1 cellular context compared by ENCODE assay signal in the genomic region with DNA sequence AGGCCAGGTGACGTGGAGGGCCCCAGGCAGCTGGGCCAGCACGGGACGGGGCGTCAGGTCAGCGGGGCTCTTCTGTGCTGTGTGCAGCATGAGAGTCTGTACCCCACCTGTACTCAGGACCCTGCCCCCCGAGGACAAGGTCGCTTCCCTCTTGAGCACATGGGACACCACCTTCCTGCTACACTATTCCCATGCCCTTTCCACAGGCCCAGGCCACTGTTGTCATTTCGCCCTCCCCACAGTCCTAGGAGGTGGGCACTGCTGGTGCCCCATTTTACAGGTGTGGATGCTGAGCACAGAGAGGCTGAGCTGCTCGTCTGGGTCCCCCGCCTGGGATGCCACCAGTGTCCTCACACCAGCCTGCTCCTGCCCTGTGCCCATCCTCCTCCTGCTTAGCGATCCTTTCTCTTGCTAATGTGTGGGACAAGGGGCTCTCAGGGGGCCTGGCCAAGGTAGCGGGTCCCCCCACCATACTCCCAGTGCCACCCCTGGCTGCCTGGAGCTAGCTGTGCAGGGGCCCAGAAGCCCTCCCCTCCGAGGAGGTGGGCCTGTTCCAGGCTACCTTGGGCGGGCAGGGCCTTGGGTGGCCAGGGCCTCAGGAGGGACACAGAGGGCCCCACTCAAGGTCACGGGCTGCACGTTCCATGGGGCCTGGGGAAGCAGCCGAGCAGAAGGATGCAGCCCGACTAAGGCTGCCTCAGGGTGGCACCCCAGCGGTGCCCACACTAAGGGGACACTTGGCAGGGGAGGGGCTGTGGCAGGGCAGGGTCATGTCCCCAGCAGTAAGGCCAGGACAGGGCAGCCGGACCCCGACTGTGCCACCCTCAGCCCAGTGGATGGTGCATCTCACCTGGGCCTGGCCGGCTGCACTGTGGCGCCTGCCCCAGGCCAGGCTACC.
TF ChIP-seq lines count a peak whose summit lies in the region.

No MANE protein-coding gene starts in this region.

TF ChIP-seq in HepG2, 621 proteins besides CTCF, POLR2A, EP300 and RAD21 (continued from another document and continues in another):
- TF ChIP-seq, protein P1, sequence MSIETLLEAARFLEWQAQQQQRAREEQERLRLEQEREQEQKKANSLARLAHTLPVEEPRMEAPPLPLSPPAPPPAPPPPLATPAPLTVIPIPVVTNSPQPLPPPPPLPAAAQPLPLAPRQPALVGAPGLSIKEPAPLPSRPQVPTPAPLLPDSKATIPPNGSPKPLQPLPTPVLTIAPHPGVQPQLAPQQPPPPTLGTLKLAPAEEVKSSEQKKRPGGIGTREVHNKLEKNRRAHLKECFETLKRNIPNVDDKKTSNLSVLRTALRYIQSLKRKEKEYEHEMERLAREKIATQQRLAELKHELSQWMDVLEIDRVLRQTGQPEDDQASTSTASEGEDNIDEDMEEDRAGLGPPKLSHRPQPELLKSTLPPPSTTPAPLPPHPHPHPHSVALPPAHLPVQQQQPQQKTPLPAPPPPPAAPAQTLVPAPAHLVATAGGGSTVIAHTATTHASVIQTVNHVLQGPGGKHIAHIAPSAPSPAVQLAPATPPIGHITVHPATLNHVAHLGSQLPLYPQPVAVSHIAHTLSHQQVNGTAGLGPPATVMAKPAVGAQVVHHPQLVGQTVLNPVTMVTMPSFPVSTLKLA (IDR thresholded peaks at IDR 0.05): no peak
- TF ChIP-seq HNRNPL (IDR thresholded peaks at IDR 0.05; ENCODE audit: low read depth, low read length) (peak; percentile 99), NCOA5 (CRISPR knock-in tag; IDR thresholded peaks at IDR 0.05) (no peak), BCL6 (CRISPR knock-in tag; IDR thresholded peaks at IDR 0.05) (no peak), FOXA3 (CRISPR knock-in tag; IDR thresholded peaks at IDR 0.05) (peak; percentile 13; the same call in 1 of the 2 replicates), NRL (CRISPR knock-in tag; IDR thresholded peaks at IDR 0.05; ENCODE audit: borderline replicate concordance) (0 out of 2 replicates have a peak, but pooled peaks have one; percentile 25), ZBTB38 (CRISPR knock-in tag; IDR thresholded peaks at IDR 0.05) (peak; percentile 15; the same call in 1 of the 2 replicates), ZNF775 (CRISPR knock-in tag; IDR thresholded peaks at IDR 0.05; ENCODE audit: borderline replicate concordance) (no peak), JUNB (CRISPR knock-in tag; IDR thresholded peaks at IDR 0.05; ENCODE audit: borderline replicate concordance) (no peak), CBFB (CRISPR knock-in tag; IDR thresholded peaks at IDR 0.05) (0 out of 2 replicates have a peak, but pooled peaks have one; percentile 31), SOX5 (CRISPR knock-in tag; IDR thresholded peaks at IDR 0.05; ENCODE audit: borderline replicate concordance) (peak; percentile 41; the same call in 1 of the 2 replicates), RXRB (CRISPR knock-in tag; IDR thresholded peaks at IDR 0.05; ENCODE audit: borderline replicate concordance) (peak; percentile 51; the same call in 1 of the 2 replicates), SCMH1 (CRISPR knock-in tag; IDR thresholded peaks at IDR 0.05; ENCODE audit: borderline replicate concordance) (no peak), YEATS2 (CRISPR knock-in tag; IDR thresholded peaks at IDR 0.05; ENCODE audit: borderline replicate concordance) (peak; percentile 26; the same call in 1 of the 2 replicates), ZNF772 (CRISPR knock-in tag; IDR thresholded peaks at IDR 0.05) (0 out of 2 replicates have a peak, but pooled peaks have one; percentile 66), ZNF124 (CRISPR knock-in tag; IDR thresholded peaks at IDR 0.05) (no peak), MED8 (CRISPR knock-in tag; IDR thresholded peaks at IDR 0.05; ENCODE audit: insufficient replicate concordance) (peak; percentile 40), GATAD2A (CRISPR knock-in tag; IDR thresholded peaks at IDR 0.05) (peak; percentile 58), HNRNPLL (IDR thresholded peaks at IDR 0.05; ENCODE audit: low read depth, low read length, poor library complexity, severe bottlenecking) (peak; percentile 26), ZNF572 (CRISPR knock-in tag; IDR thresholded peaks at IDR 0.05) (0 out of 2 replicates have a peak, but pooled peaks have one; percentile 15), ZNF431 (CRISPR knock-in tag; IDR thresholded peaks at IDR 0.05; ENCODE audit: borderline replicate concordance, low read depth) (0 out of 2 replicates have a peak, but pooled peaks have one; percentile 13), ZNF629 (CRISPR knock-in tag; conservative IDR thresholded peaks at IDR 0.05) (0 out of 2 replicates have a peak, but pooled peaks have one; percentile 25), ZSCAN12 (CRISPR knock-in tag; IDR thresholded peaks at IDR 0.05) (no peak), TMF1 (CRISPR knock-in tag; IDR thresholded peaks at IDR 0.05; ENCODE audit: low read depth) (0 out of 2 replicates have a peak, but pooled peaks have one; percentile 59)
- TF ChIP-seq, protein P2, sequence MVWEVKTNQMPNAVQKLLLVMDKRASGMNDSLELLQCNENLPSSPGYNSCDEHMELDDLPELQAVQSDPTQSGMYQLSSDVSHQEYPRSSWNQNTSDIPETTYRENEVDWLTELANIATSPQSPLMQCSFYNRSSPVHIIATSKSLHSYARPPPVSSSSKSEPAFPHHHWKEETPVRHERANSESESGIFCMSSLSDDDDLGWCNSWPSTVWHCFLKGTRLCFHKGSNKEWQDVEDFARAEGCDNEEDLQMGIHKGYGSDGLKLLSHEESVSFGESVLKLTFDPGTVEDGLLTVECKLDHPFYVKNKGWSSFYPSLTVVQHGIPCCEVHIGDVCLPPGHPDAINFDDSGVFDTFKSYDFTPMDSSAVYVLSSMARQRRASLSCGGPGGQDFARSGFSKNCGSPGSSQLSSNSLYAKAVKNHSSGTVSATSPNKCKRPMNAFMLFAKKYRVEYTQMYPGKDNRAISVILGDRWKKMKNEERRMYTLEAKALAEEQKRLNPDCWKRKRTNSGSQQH (CRISPR knock-in tag; IDR thresholded peaks at IDR 0.05; ENCODE audit: low read depth): no peak
- TF ChIP-seq, protein P3, sequence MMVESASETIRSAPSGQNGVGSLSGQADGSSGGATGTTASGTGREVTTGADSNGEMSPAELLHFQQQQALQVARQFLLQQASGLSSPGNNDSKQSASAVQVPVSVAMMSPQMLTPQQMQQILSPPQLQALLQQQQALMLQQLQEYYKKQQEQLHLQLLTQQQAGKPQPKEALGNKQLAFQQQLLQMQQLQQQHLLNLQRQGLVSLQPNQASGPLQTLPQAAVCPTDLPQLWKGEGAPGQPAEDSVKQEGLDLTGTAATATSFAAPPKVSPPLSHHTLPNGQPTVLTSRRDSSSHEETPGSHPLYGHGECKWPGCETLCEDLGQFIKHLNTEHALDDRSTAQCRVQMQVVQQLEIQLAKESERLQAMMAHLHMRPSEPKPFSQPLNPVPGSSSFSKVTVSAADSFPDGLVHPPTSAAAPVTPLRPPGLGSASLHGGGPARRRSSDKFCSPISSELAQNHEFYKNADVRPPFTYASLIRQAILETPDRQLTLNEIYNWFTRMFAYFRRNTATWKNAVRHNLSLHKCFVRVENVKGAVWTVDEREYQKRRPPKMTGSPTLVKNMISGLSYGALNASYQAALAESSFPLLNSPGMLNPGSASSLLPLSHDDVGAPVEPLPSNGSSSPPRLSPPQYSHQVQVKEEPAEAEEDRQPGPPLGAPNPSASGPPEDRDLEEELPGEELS (CRISPR knock-in tag; IDR thresholded peaks at IDR 0.05): peak; percentile 20; the same call in 1 of the 2 replicates
- TF ChIP-seq, protein P4, sequence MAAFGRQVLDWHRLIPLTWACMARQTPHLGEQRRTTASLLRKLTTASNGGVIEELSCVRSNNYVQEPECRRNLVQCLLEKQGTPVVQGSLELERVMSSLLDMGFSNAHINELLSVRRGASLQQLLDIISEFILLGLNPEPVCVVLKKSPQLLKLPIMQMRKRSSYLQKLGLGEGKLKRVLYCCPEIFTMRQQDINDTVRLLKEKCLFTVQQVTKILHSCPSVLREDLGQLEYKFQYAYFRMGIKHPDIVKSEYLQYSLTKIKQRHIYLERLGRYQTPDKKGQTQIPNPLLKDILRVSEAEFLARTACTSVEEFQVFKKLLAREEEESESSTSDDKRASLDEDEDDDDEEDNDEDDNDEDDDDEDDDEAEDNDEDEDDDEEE (CRISPR knock-in tag; IDR thresholded peaks at IDR 0.05): 0 out of 2 replicates have a peak, but pooled peaks have one; percentile 28
- TF ChIP-seq, protein P5, sequence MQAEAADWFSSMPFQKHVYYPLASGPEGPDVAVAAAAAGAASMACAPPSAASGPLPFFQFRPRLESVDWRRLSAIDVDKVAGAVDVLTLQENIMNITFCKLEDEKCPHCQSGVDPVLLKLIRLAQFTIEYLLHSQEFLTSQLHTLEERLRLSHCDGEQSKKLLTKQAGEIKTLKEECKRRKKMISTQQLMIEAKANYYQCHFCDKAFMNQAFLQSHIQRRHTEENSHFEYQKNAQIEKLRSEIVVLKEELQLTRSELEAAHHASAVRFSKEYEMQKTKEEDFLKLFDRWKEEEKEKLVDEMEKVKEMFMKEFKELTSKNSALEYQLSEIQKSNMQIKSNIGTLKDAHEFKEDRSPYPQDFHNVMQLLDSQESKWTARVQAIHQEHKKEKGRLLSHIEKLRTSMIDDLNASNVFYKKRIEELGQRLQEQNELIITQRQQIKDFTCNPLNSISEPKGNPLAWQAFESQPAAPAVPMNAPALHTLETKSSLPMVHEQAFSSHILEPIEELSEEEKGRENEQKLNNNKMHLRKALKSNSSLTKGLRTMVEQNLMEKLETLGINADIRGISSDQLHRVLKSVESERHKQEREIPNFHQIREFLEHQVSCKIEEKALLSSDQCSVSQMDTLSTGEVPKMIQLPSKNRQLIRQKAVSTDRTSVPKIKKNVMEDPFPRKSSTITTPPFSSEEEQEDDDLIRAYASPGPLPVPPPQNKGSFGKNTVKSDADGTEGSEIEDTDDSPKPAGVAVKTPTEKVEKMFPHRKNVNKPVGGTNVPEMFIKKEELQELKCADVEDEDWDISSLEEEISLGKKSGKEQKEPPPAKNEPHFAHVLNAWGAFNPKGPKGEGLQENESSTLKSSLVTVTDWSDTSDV (CRISPR knock-in tag; IDR thresholded peaks at IDR 0.05): peak; percentile 66; the same call in 1 of the 2 replicates
- TF ChIP-seq, protein P6, sequence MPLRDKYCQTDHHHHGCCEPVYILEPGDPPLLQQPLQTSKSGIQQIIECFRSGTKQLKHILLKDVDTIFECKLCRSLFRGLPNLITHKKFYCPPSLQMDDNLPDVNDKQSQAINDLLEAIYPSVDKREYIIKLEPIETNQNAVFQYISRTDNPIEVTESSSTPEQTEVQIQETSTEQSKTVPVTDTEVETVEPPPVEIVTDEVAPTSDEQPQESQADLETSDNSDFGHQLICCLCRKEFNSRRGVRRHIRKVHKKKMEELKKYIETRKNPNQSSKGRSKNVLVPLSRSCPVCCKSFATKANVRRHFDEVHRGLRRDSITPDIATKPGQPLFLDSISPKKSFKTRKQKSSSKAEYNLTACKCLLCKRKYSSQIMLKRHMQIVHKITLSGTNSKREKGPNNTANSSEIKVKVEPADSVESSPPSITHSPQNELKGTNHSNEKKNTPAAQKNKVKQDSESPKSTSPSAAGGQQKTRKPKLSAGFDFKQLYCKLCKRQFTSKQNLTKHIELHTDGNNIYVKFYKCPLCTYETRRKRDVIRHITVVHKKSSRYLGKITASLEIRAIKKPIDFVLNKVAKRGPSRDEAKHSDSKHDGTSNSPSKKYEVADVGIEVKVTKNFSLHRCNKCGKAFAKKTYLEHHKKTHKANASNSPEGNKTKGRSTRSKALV (CRISPR knock-in tag; IDR thresholded peaks at IDR 0.05): no peak
- TF ChIP-seq, protein P7, sequence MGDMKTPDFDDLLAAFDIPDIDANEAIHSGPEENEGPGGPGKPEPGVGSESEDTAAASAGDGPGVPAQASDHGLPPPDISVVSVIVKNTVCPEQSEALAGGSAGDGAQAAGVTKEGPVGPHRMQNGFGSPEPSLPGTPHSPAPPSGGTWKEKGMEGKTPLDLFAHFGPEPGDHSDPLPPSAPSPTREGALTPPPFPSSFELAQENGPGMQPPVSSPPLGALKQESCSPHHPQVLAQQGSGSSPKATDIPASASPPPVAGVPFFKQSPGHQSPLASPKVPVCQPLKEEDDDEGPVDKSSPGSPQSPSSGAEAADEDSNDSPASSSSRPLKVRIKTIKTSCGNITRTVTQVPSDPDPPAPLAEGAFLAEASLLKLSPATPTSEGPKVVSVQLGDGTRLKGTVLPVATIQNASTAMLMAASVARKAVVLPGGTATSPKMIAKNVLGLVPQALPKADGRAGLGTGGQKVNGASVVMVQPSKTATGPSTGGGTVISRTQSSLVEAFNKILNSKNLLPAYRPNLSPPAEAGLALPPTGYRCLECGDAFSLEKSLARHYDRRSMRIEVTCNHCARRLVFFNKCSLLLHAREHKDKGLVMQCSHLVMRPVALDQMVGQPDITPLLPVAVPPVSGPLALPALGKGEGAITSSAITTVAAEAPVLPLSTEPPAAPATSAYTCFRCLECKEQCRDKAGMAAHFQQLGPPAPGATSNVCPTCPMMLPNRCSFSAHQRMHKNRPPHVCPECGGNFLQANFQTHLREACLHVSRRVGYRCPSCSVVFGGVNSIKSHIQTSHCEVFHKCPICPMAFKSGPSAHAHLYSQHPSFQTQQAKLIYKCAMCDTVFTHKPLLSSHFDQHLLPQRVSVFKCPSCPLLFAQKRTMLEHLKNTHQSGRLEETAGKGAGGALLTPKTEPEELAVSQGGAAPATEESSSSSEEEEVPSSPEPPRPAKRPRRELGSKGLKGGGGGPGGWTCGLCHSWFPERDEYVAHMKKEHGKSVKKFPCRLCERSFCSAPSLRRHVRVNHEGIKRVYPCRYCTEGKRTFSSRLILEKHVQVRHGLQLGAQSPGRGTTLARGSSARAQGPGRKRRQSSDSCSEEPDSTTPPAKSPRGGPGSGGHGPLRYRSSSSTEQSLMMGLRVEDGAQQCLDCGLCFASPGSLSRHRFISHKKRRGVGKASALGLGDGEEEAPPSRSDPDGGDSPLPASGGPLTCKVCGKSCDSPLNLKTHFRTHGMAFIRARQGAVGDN (CRISPR knock-in tag; IDR thresholded peaks at IDR 0.05): peak; percentile 93
- TF ChIP-seq, protein P8, sequence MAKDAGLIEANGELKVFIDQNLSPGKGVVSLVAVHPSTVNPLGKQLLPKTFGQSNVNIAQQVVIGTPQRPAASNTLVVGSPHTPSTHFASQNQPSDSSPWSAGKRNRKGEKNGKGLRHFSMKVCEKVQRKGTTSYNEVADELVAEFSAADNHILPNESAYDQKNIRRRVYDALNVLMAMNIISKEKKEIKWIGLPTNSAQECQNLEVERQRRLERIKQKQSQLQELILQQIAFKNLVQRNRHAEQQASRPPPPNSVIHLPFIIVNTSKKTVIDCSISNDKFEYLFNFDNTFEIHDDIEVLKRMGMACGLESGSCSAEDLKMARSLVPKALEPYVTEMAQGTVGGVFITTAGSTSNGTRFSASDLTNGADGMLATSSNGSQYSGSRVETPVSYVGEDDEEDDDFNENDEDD (CRISPR knock-in tag; IDR thresholded peaks at IDR 0.05; ENCODE audit: borderline replicate concordance): peak; percentile 32; the same call in 1 of the 2 replicates
